17 cellular contexts compared by ENCODE assay signal in the genomic region with DNA sequence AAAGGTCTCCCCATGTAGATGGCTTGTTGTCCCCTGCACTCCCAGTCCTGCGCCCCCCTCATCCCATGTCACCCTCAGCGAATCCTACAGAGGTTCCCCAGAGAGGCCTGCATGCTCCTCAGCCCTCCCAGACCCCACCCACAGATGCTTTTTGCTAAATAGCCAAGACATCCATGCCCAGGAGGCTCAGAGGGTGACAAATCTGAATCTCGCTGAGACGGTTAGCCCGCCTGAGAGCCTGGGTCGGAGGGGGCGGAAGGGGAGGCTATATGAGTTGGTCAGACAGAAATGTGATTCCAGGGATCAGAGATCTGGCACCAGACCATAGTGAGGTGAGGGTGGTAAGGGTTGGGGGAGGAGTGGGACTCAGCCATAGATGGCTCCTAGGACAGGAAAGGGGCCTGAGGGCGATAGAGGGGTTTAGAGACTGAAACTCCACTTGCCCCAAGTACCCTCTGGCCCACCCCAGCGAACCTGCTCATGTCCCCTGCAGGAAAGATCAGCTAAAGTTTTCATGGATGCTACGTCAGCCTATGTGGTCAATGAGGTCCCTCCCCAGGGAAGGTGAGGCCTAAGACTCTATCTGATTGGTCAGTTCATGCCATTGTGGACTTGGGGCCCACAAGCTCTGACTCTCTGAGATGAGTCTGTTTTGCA. TPM values are rescaled to one million over a fixed set of nuclear protein-coding genes. Genes with fewer than 3 reads are reported as not detected.
"Had no signal": no experiment of that assay in that cellular context is flagged by ENCODE, and none has a peak within 500 bp of the region (broad histone marks: within the 10 kb centered on the region; RNA-seq: fewer than 3 reads in every experiment).

No MANE protein-coding gene starts in this region.

- H3K4me3 ChIP-seq: adrenal gland, body of pancreas, psoas muscle had no signal

- H3K9me3 ChIP-seq: adrenal gland, body of pancreas, psoas muscle had no signal

- H3K27me3 ChIP-seq: adrenal gland, body of pancreas had no signal

- H3K27ac ChIP-seq: adrenal gland, body of pancreas, psoas muscle had no signal

- DNase-seq: activated CD4-positive, alpha-beta T cell treated with anti-CD3 and anti-CD28 coated beads, Interleukin-2, amount 50 U/mL, for 1 hour; activated naive CD4-positive, alpha-beta T cell treated with anti-CD3 and anti-CD28 coated beads, Interleukin-2, amount 10 ng/mL, durations not matched to agents 7 days and 5 days; activated T-cell treated with anti-CD3 and anti-CD28 coated beads for 4 hours; adrenal gland; body of pancreas; endodermal cell; erythroblast; mammary epithelial cell; occipital lobe; stimulated activated CD4-positive, alpha-beta T cell treated with anti-CD3 and anti-CD28 coated beads, Interleukin-4, amount 100 ng/mL, for 24 hours had no signal

- H3K36me3 ChIP-seq: adrenal gland had no signal

- ATAC-seq: activated T-helper 17 cell treated with anti-CD3 and anti-CD28 coated beads, Interleukin-2, amount 50 U/mL, for 72 hours; body of pancreas; natural killer cell treated with Interleukin-12 subunit alpha and Interleukin-12 subunit beta and Interleukin-15 and Interleukin-18, amount 100 ng/mL, for 72 hours; psoas muscle; SK-N-SH treated with all-trans-retinoic acid at 6 μM for 48 hours had no signal

RNA-seq across cellular contexts. Expression of gene PGC, which starts 45.0 kb away (rescaled TPM):
- total RNA-seq: activated CD8-positive, alpha-beta memory T cell treated with anti-CD3 and anti-CD28 coated beads for 36 hours; activated T-helper 17 cell treated with anti-CD3 and anti-CD28 coated beads, Interleukin-2, amount 50 U/mL, for 72 hours; endodermal cell; glomerular endothelial cell; mammary epithelial cell; natural killer cell treated with Interleukin-12 subunit alpha and Interleukin-12 subunit beta and Interleukin-15 and Interleukin-18, amount 100 ng/mL, for 72 hours; occipital lobe; psoas muscle; T-helper 1 cell treated with Interleukin-12 subunit alpha and Interleukin-12 subunit beta and Interleukin-4 antibody, amounts not matched to agents 30 ng/mL and 1 ng/mL, for 36 hours had no signal
- polyA plus RNA-seq: mammary epithelial cell had no signal
